19 cellular contexts compared by ENCODE assay signal in genomic region chr17:16468428-16468992, GRCh38. TPM values are rescaled to one million over a fixed set of nuclear protein-coding genes. Genes with fewer than 3 reads are reported as not detected.
"Had no signal": no experiment of that assay in that cellular context is flagged by ENCODE, and none has a peak within 500 bp of the region (broad histone marks: within the 10 kb centered on the region; RNA-seq: fewer than 3 reads in every experiment).

No MANE protein-coding gene starts in this region.

- DNase-seq: effector memory CD8-positive, alpha-beta T cell; foreskin fibroblast; glutamatergic neuron; immature natural killer cell; left ventricle myocardium inferior; mesenchymal stem cell; midbrain; naive B cell; sigmoid colon; stimulated activated CD4-positive, alpha-beta T cell treated with anti-CD3 and anti-CD28 coated beads, Interleukin-12 subunit alpha, Interleukin-12 subunit beta, amount 100 ng/mL, for 4 hours; stimulated activated naive CD4-positive, alpha-beta T cell treated with Interleukin-2 at 50 U/mL for 16 hours; upper lobe of left lung; uterus had no signal

- H3K9me3 ChIP-seq: esophagus muscularis mucosa, gastroesophageal sphincter, left ventricle myocardium inferior, sigmoid colon, upper lobe of left lung, uterus had no signal

- H3K36me3 ChIP-seq: esophagus muscularis mucosa, gastroesophageal sphincter, left ventricle myocardium inferior, sigmoid colon, upper lobe of left lung, uterus had no signal

- H3K27ac ChIP-seq: epithelial cell of prostate, esophagus muscularis mucosa, gastroesophageal sphincter, sigmoid colon, skin epidermis, upper lobe of left lung, uterus had no signal

- H3K27me3 ChIP-seq: esophagus muscularis mucosa, gastroesophageal sphincter, sigmoid colon, upper lobe of left lung, uterus had no signal

- H3K4me1 ChIP-seq: uterus had no signal

- FAIRE-seq: keratinocyte had no signal

- H3K4me3 ChIP-seq: esophagus muscularis mucosa, gastroesophageal sphincter, left ventricle myocardium inferior, lung, sigmoid colon, skin epidermis, upper lobe of left lung, uterus had no signal

RNA-seq across cellular contexts. Expression of gene LRRC75A, which starts 23.5 kb away (rescaled TPM):
- polyA plus RNA-seq: keratinocyte had no signal
